In the genomic region with DNA sequence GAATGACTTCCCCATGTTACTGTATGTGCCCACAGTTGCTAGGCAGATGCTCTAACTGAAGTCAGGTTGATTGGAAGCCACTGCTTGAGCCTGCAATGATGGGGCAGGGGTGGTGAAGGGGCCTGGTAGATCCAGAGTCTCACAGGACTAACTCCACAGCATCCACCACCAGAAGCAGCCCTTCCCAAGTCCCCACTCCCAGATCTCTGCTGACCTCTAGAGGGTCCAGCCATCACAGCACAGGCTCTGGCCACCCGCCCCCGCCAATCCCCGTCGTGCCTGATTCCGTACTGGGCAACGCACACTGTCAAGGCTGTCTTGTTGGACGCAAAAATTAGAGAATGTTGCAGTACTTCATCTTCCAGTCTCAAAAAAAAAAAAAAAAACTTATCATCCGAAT, we compare ENCODE assay signal across 2 cellular contexts.
TF ChIP-seq lines count a peak whose summit lies in the region.

No MANE protein-coding gene starts in this region.

TF ChIP-seq in IMR-90, 13 proteins besides CTCF, POLR2A, EP300 and RAD21 (continued from another document):
- TF ChIP-seq RCOR1 (IDR thresholded peaks at IDR 0.05; ENCODE audit: insufficient replicate concordance, low read length) (no peak), CEBPB (IDR thresholded peaks at IDR 0.05; ENCODE audit: low read depth, low read length) (no peak)

TF ChIP-seq in GM12891, 5 proteins besides CTCF, POLR2A, EP300 and RAD21 (continued from another document):
- no peak for TF ChIP-seq POLR2AphosphoS5 (IDR thresholded peaks at IDR 0.05; ENCODE audit: low read depth, low read length)
TF ChIP-seq in GM12891: peak in this region for 0.
